27 cellular contexts compared by ENCODE assay signal in genomic region chr4:66693694-66694093, GRCh38.
DNase-seq lines count a peak whose midpoint lies in the region; ATAC-seq and TF ChIP-seq lines count a peak whose summit lies in the region.
"Had no signal": no experiment of that assay in that cellular context is flagged by ENCODE, and none has a peak within 500 bp of the region (broad histone marks: within the 10 kb centered on the region; RNA-seq: fewer than 3 reads in every experiment).

No MANE protein-coding gene starts in this region.

- H3K4me1 Mint-ChIP-seq in H9 (peaks cover 5 to 7% of the 10 kb centered on the region in 2 experiments), osteocyte (ENCODE audit: unreplicated experiment) (peaks cover 39% of the 10 kb centered on the region)
- H3K4me1 Mint-ChIP-seq: activated CD4-positive, alpha-beta T cell treated with anti-CD3 and anti-CD28 coated beads, Interleukin-2, amount 10 ng/mL, durations not matched to agents 7 days and 5 days; stimulated activated naive B cell treated with anti-CD40 and anti-IgM and Interleukin-4, amounts not matched to agents 10 μg/mL and 1 μg/mL and 100 μg/mL, for 72 hours had no signal

- H3K27me3 Mint-ChIP-seq in H9 (ENCODE audit: low read depth), result no peaks in the 10 kb centered on the region
- H3K27me3 Mint-ChIP-seq in osteocyte (ENCODE audit: unreplicated experiment), result no peaks in the 10 kb centered on the region
- H3K27me3 Mint-ChIP-seq: activated CD4-positive, alpha-beta T cell treated with anti-CD3 and anti-CD28 coated beads, Interleukin-2, amount 10 ng/mL, durations not matched to agents 7 days and 5 days; natural killer cell treated with Interleukin-12 subunit alpha and Interleukin-12 subunit beta and Interleukin-15 and Interleukin-18, amount 100 ng/mL, for 72 hours; stimulated activated naive B cell treated with anti-CD40 and anti-IgM and Interleukin-4, amounts not matched to agents 10 μg/mL and 1 μg/mL and 100 μg/mL, for 72 hours had no signal

- TF ChIP-seq CTCF in H9 (conservative IDR thresholded peaks at IDR 0.05) (no peak), osteocyte (IDR thresholded peaks at IDR 0.05) (no peak)

- H3K56ac ChIP-seq in H9 (ENCODE audit: insufficient read length, low read depth, low read length), result no peak overlapping the region

- no peak overlapping the region for H3K4me3 Mint-ChIP-seq in H9
- no peak overlapping the region for H3K4me3 Mint-ChIP-seq in osteocyte (ENCODE audit: unreplicated experiment)
- H3K4me3 Mint-ChIP-seq: activated CD4-positive, alpha-beta T cell treated with anti-CD3 and anti-CD28 coated beads, Interleukin-2, amount 10 ng/mL, durations not matched to agents 7 days and 5 days; activated naive CD4-positive, alpha-beta T cell treated with anti-CD3 and anti-CD28 coated beads for 36 hours; natural killer cell treated with Interleukin-12 subunit alpha and Interleukin-12 subunit beta and Interleukin-15 and Interleukin-18, amount 100 ng/mL, for 72 hours; stimulated activated naive B cell treated with anti-CD40 and anti-IgM and Interleukin-4, amounts not matched to agents 10 μg/mL and 1 μg/mL and 100 μg/mL, for 72 hours; T-helper 2 cell treated with Interferon-gamma antibody and Interleukin-4, amounts not matched to agents 5 μg/mL and 100 μg/mL, for 36 hours had no signal

- no peak for DNase-seq in H9
- DNase-seq in amniotic epithelial cell (ENCODE audit: low read depth), result peak; percentile 30
- peak; percentile 11 for DNase-seq in iris pigment epithelial cell (ENCODE audit: low read depth)
- DNase-seq in osteocyte (ENCODE audit: extremely low spot score, unreplicated experiment), result no peak
- DNase-seq in MV-4-11 (lab: John Stamatoyannopoulos, UW), result no peak
- DNase-seq in NCI-H1436 (lab: John Stamatoyannopoulos, UW), result no peak
- no peak for DNase-seq in stimulated activated naive CD8-positive, alpha-beta T cell treated with anti-CD3 and anti-CD28 coated beads, Interleukin-15, Interleukin-2, amounts not matched to agents 100 U/mL and 50 U/mL, for 24 hours
- no peak for DNase-seq in effector CD8-positive, alpha-beta T cell (lab: John Stamatoyannopoulos, UW)
- DNase-seq: activated CD4-positive, alpha-beta T cell treated with anti-CD3 and anti-CD28 coated beads, Interleukin-2, amount 10 ng/mL, durations not matched to agents 7 days and 5 days; activated naive CD4-positive, alpha-beta T cell treated with anti-CD3 and anti-CD28 coated beads for 36 hours; cortex of kidney; DMS79 treated with DMSO at 0.1 percent for 48 hours; hippocampal formation; KBM-7; NCI-H1694; NCI-H524; NK-92 treated with Interleukin-12 subunit alpha and Interleukin-12 subunit beta, amount 100 ng/mL, for 24 hours; PC-3; Right ventricle myocardium superior; stimulated activated naive B cell treated with anti-CD40 and anti-IgM and Interleukin-4, amounts not matched to agents 10 μg/mL and 1 μg/mL and 100 μg/mL, for 72 hours had no signal

- H2BK12ac ChIP-seq in H9 (ENCODE audit: insufficient read length, low read depth, low read length), result no peak overlapping the region

- no peak overlapping the region for H3K27ac ChIP-seq in H9 (ENCODE audit: insufficient read length, low read depth, low read length)
- H3K27ac ChIP-seq: BLaER1 treated with 17β-estradiol and CSF1 and Interleukin-3, amounts not matched to agents 10 nM and 100 nM; esophagus muscularis mucosa; gastroesophageal sphincter; VCaP had no signal

- H3K14ac ChIP-seq in H9 (ENCODE audit: insufficient read depth, low read length), result no peak overlapping the region

- no peaks in the 10 kb centered on the region for H3K23me2 ChIP-seq in H9 (ENCODE audit: insufficient read length, low read depth, low read length, poor library complexity, severe bottlenecking)

- H3K27me3 ChIP-seq in H9 (ENCODE audit: insufficient read depth, low read length), result no peaks in the 10 kb centered on the region
- H3K27me3 ChIP-seq: BLaER1 treated with 17β-estradiol and CSF1 and Interleukin-3, amounts not matched to agents 10 nM and 100 nM; esophagus muscularis mucosa; gastroesophageal sphincter had no signal

- H3K4ac ChIP-seq in H9 (ENCODE audit: low read depth, low read length), result no peak overlapping the region

- H2BK120ac ChIP-seq in H9 (ENCODE audit: low read depth, low read length, poor library complexity, severe bottlenecking), result no peak overlapping the region

- peak overlapping the region in 2 of 3 experiments; percentile 12 to 59; a peak in 2 of 7 replicates for H3K27ac Mint-ChIP-seq in H9
- peak overlapping the region; percentile 27 for H3K27ac Mint-ChIP-seq in osteocyte (ENCODE audit: unreplicated experiment)
- H3K27ac Mint-ChIP-seq: activated CD4-positive, alpha-beta T cell treated with anti-CD3 and anti-CD28 coated beads, Interleukin-2, amount 10 ng/mL, durations not matched to agents 7 days and 5 days; activated naive CD4-positive, alpha-beta T cell treated with anti-CD3 and anti-CD28 coated beads for 36 hours; natural killer cell treated with Interleukin-12 subunit alpha and Interleukin-12 subunit beta and Interleukin-15 and Interleukin-18, amount 100 ng/mL, for 72 hours; stimulated activated naive B cell treated with anti-CD40 and anti-IgM and Interleukin-4, amounts not matched to agents 10 μg/mL and 1 μg/mL and 100 μg/mL, for 72 hours; T-helper 2 cell treated with Interferon-gamma antibody and Interleukin-4, amounts not matched to agents 5 μg/mL and 100 μg/mL, for 36 hours had no signal

- no peak overlapping the region for H2BK15ac ChIP-seq in H9 (ENCODE audit: low read depth, low read length)

- no peak for ATAC-seq in stimulated activated naive CD8-positive, alpha-beta T cell treated with anti-CD3 and anti-CD28 coated beads, Interleukin-15, Interleukin-2, amounts not matched to agents 100 U/mL and 50 U/mL, for 24 hours
- ATAC-seq: gastroesophageal sphincter; natural killer cell treated with Interleukin-12 subunit alpha and Interleukin-12 subunit beta and Interleukin-15 and Interleukin-18, amount 100 ng/mL, for 72 hours; PC-3; sciatic nerve; stimulated activated naive B cell treated with anti-CD40 and anti-IgM and Interleukin-4, amounts not matched to agents 10 μg/mL and 1 μg/mL and 100 μg/mL, for 72 hours had no signal

- no CpG with 5 or more reads among the region's 1 CpG for WGBS in H9 (ENCODE audit: extremely low coverage, insufficient read length, low lambda C conversion rate)

- no peaks in the 10 kb centered on the region for H3K79me2 ChIP-seq in H9 (ENCODE audit: insufficient read depth, low read length)

- no peak overlapping the region for H3K23ac ChIP-seq in H9 (ENCODE audit: insufficient read length, low read depth, low read length)

- no peak overlapping the region for H3K4me2 ChIP-seq in H9 (ENCODE audit: insufficient read depth, insufficient read length, low read length)

- H2AK5ac ChIP-seq in H9 (ENCODE audit: insufficient read length, low read length), result no peak overlapping the region

- no peaks in the 10 kb centered on the region for H4K20me1 ChIP-seq in H9 (ENCODE audit: control insufficient read depth, insufficient read depth, insufficient read length)
- H4K20me1 ChIP-seq: BLaER1 treated with 17β-estradiol and CSF1 and Interleukin-3, amounts not matched to agents 10 nM and 100 nM had no signal

- no peak overlapping the region for H3K9ac ChIP-seq in H9 (ENCODE audit: extremely low read depth, insufficient read length, low read length)
- H3K9ac ChIP-seq: BLaER1 treated with 17β-estradiol and CSF1 and Interleukin-3, amounts not matched to agents 10 nM and 100 nM had no signal

- no peaks in the 10 kb centered on the region; a peak in 1 of 7 replicates for H3K36me3 Mint-ChIP-seq in H9 (ENCODE audit: insufficient read depth in 1 of 3, low read depth in 3 of 3)
- peaks cover 11% of the 10 kb centered on the region for H3K36me3 Mint-ChIP-seq in osteocyte (ENCODE audit: unreplicated experiment)
- H3K36me3 Mint-ChIP-seq: natural killer cell treated with Interleukin-12 subunit alpha and Interleukin-12 subunit beta and Interleukin-15 and Interleukin-18, amount 100 ng/mL, for 72 hours; stimulated activated naive B cell treated with anti-CD40 and anti-IgM and Interleukin-4, amounts not matched to agents 10 μg/mL and 1 μg/mL and 100 μg/mL, for 72 hours had no signal

- H3K4me1 ChIP-seq in H9 (ENCODE audit: insufficient read depth, low read length), result no peaks in the 10 kb centered on the region
- H3K4me1 ChIP-seq: esophagus muscularis mucosa, gastroesophageal sphincter had no signal

- no peak overlapping the region for H3K18ac ChIP-seq in H9 (ENCODE audit: insufficient read length, low read depth, low read length)

- H3T11ph ChIP-seq in H9 (ENCODE audit: low read length), result no peak overlapping the region

- H3K9me3 ChIP-seq in H9 (ENCODE audit: control insufficient read depth, low read depth, low read length), result no peaks in the 10 kb centered on the region
- H3K9me3 ChIP-seq: BLaER1 treated with 17β-estradiol and CSF1 and Interleukin-3, amounts not matched to agents 10 nM and 100 nM had no signal

- H2BK20ac ChIP-seq in H9 (ENCODE audit: low read depth, low read length, poor library complexity, severe bottlenecking), result no peak overlapping the region

- no peak overlapping the region for H2BK5ac ChIP-seq in H9 (ENCODE audit: insufficient read length, low read length)

- H3K9me3 Mint-ChIP-seq in H9, result peaks cover 0 to 2% of the 10 kb centered on the region in 2 experiments; a peak in 1 of 5 replicates
- peaks cover 16% of the 10 kb centered on the region for H3K9me3 Mint-ChIP-seq in osteocyte (ENCODE audit: unreplicated experiment)
- H3K9me3 Mint-ChIP-seq: activated naive CD4-positive, alpha-beta T cell treated with anti-CD3 and anti-CD28 coated beads for 36 hours; stimulated activated naive B cell treated with anti-CD40 and anti-IgM and Interleukin-4, amounts not matched to agents 10 μg/mL and 1 μg/mL and 100 μg/mL, for 72 hours had no signal

- H2AFZ ChIP-seq in H9 (ENCODE audit: low read length), result no peak overlapping the region

- H4K8ac ChIP-seq in H9 (replicated peaks; ENCODE audit: insufficient read length, low read depth, low read length), result no peak overlapping the region

- no peaks in the 10 kb centered on the region for H3K79me1 ChIP-seq in H9 (ENCODE audit: insufficient read depth, low read depth, low read length, poor library complexity, severe bottlenecking)

- no peak overlapping the region for H4K5ac ChIP-seq in H9 (ENCODE audit: insufficient read length, low read depth, low read length)

- H4K91ac ChIP-seq in H9 (ENCODE audit: insufficient read length, low read depth, low read length), result no peak overlapping the region

Comparison
In these comparisons a context has a peak if more than half of its experiments do, and no peak if none do; other contexts are left out.
1. DNase-seq: peak in amniotic epithelial cell (single experiment) and iris pigment epithelial cell (single experiment); none in H9 (single experiment), osteocyte (single experiment), MV-4-11 (single experiment), NCI-H1436 (single experiment), stimulated activated naive CD8-positive, alpha-beta T cell treated with anti-CD3 and anti-CD28 coated beads, Interleukin-15, Interleukin-2, amounts not matched to agents 100 U/mL and 50 U/mL, for 24 hours (single experiment) and effector CD8-positive, alpha-beta T cell (single experiment).